Comparison of ENCODE assay signal across 8 cellular contexts in the genomic region with DNA sequence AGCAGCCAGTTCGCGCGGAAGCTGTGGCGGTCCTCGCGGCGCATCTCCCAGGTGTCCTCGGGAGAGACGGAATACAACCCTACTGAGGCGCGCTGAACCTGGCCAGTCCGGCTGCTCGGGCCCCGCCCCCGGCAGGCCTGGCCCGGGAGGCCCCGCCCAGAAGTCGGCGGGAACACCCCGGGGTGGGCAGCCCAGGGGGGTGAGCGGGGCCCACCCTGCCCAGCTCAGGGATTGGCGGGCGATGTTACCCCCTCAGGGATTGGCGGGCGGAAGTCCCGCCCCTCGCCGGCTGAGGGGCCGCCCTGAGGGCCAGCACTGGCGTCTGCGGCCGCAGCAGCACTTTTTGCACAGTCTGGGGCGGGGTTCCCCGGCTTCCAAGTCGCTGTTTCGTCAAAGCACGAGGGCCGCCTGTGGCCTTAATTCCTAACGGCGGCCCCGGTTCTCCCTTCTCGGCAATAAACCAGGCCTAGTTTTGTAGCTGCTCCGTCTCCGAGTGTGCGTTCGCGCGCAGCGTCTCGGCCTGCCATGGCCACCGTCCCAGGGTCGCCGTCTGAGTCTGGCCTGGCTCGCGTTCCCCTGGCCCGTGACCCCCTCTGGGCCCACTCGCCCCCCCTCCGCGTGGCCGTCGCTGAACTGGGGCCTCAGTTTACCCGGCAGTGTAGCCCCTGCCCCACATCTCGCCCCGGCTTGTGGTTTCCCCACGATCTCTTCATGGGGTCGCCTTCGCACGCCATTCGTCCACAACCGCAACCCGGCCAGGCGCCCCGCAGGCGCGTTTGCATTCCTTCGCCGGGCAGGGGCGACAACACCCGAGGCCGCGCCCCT. TPM values are rescaled to one million over a fixed set of nuclear protein-coding genes. Genes with fewer than 3 reads are reported as not detected.
A peak's percentile ranks its signal among the peaks of the same experiment; 100 is the strongest.
DNase-seq lines count a peak whose midpoint lies in the region; ATAC-seq, FAIRE-seq and TF ChIP-seq lines count a peak whose summit lies in the region.

No MANE protein-coding gene starts in this region.

- H3K36me3 ChIP-seq in astrocyte (ENCODE audit: insufficient read depth, low read length), result peaks cover 7% of the 10 kb centered on the region
- no peaks in the 10 kb centered on the region for H3K36me3 ChIP-seq in hepatocyte (replicated peaks; ENCODE audit: insufficient read depth, low read depth)

- ATAC-seq in GM19043 (IDR thresholded peaks at IDR 0.05; ENCODE audit: low read depth, unreplicated experiment), result peak; percentile 90
- ATAC-seq in HG03432 (IDR thresholded peaks at IDR 0.05; ENCODE audit: unreplicated experiment), result peak; percentile 79

- H3K9me3 ChIP-seq in astrocyte (ENCODE audit: insufficient read depth, low read depth, low read length) (no peaks in the 10 kb centered on the region), hepatocyte (ENCODE audit: low read depth) (no peaks in the 10 kb centered on the region)

- peak overlapping the region; percentile 60 for H3K4me3 Mint-ChIP-seq in astrocyte (ENCODE audit: unreplicated experiment)

- 3% methylated on average over 40 of the region's 81 CpGs for WGBS in hepatocyte (ENCODE audit: low lambda C conversion rate, missing lambda C conversion rate)

- no peaks in the 10 kb centered on the region for H4K20me1 ChIP-seq in astrocyte (ENCODE audit: insufficient read depth, low read length)
- H4K20me1 ChIP-seq in hepatocyte (ENCODE audit: insufficient read depth, poor library complexity, severe bottlenecking), result no peaks in the 10 kb centered on the region

- H3K27me3 ChIP-seq in astrocyte (ENCODE audit: insufficient read depth, low read length), result no peaks in the 10 kb centered on the region
- H3K27me3 ChIP-seq in hepatocyte, result no peaks in the 10 kb centered on the region

- peaks cover 8% of the 10 kb centered on the region for H3K4me1 Mint-ChIP-seq in astrocyte (ENCODE audit: low read depth, unreplicated experiment)

- H3K27ac ChIP-seq in astrocyte (ENCODE audit: low read depth, low read length) (peak overlapping the region; percentile 89), hepatocyte (peak overlapping the region; percentile 94)

- TF ChIP-seq CTCF in astrocyte (IDR thresholded peaks at IDR 0.05; ENCODE audit: insufficient read depth, low read depth, low read length) (no peak), hepatocyte (IDR thresholded peaks at IDR 0.05; ENCODE audit: poor library complexity) (no peak)

- H2AFZ ChIP-seq in astrocyte (ENCODE audit: low read depth, low read length) (peak overlapping the region; percentile 79), hepatocyte (peak overlapping the region; percentile 60)

- H3K9ac ChIP-seq in astrocyte (ENCODE audit: low read length), result peak overlapping the region; percentile 85

- H3K4me1 ChIP-seq in astrocyte (ENCODE audit: insufficient read depth, low read length) (peaks cover 10% of the 10 kb centered on the region), hepatocyte (ENCODE audit: insufficient read depth) (peaks cover 8% of the 10 kb centered on the region)

- H3K36me3 Mint-ChIP-seq in astrocyte (ENCODE audit: low read depth, unreplicated experiment), result peaks cover 9% of the 10 kb centered on the region

- H3K9me3 Mint-ChIP-seq in astrocyte (ENCODE audit: unreplicated experiment), result no peaks in the 10 kb centered on the region

- H3K4me3 ChIP-seq in astrocyte (ENCODE audit: insufficient read depth, low read depth, low read length) (peak overlapping the region; percentile 64), hepatocyte (peak overlapping the region; percentile 32)

- H3K79me2 ChIP-seq in astrocyte (ENCODE audit: insufficient read depth, low read length), result no peaks in the 10 kb centered on the region
- H3K79me2 ChIP-seq in hepatocyte, result no peaks in the 10 kb centered on the region

- H3K9me2 ChIP-seq in hepatocyte (replicated peaks; ENCODE audit: insufficient read depth), result no peaks in the 10 kb centered on the region

- H3K27ac Mint-ChIP-seq in astrocyte (ENCODE audit: unreplicated experiment), result peak overlapping the region; percentile 53

- DNase-seq in 8988T (peak; percentile 45), T-helper 2 cell (peak in 4 of 5 experiments; percentile 59 to 70 (median 62)), astrocyte (ENCODE audit: low read depth) (peak; percentile 86), hepatocyte (ENCODE audit: low spot score) (peak; percentile 96), renal cortical epithelial cell (ENCODE audit: low read depth) (peak; percentile 77), KG1 (lab: John Stamatoyannopoulos, UW) (no peak)

- H3K4me2 ChIP-seq in astrocyte (ENCODE audit: low read length) (peak overlapping the region; percentile 87), hepatocyte (peak overlapping the region; percentile 91)

- FAIRE-seq in astrocyte (lab: Jason Lieb, UNC), result no peak

- H3K27me3 Mint-ChIP-seq in astrocyte (ENCODE audit: low read depth, unreplicated experiment), result peaks cover 1% of the 10 kb centered on the region

RNA-seq across cellular contexts. Expression of a gene that starts 30.0 kb away (rescaled TPM):
- 11.4 and 14.8 TPM in 2 replicates for total RNA-seq in astrocyte
- total RNA-seq in hepatocyte, result 23.6 and 38.6 TPM in 2 replicates
- 42.2 and 58.5 TPM in 2 replicates for polyA plus RNA-seq in hepatocyte
- total RNA-seq in renal cortical epithelial cell, result 14.2 and 25.6 TPM in 2 replicates

RNA-seq across cellular contexts. Expression of a gene that starts 32.9 kb away (rescaled TPM):
- 26.2 and 29.0 TPM in 2 replicates for total RNA-seq in astrocyte
- total RNA-seq in hepatocyte, result 41.1 and 47.5 TPM in 2 replicates
- polyA plus RNA-seq in hepatocyte, result 78.4 and 107 TPM in 2 replicates
- total RNA-seq in renal cortical epithelial cell, result 22.3 and 26.2 TPM in 2 replicates
